ENCODE assay signal across 24 cellular contexts in the genomic region with DNA sequence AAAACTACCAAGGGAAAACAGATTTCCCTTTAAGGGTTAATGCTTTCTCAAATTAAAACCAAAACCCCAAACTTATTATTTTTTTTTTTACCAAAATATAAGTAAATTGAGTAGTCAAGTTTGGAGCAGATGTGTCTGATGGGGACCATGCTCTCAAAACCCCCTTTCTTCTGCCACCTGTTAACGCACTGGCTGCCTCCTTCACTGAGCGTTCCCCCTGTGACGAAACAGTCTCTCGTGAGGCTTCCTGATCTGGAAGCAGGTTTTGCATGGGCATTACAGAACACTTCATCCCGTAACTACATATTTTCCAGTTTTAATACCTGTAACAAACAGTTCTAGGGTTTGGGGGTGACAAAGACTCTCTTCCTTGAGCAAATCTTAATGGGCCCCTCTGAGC. TPM values are rescaled to one million over a fixed set of nuclear protein-coding genes. Genes with fewer than 3 reads are reported as not detected.
DNase-seq lines count a peak whose midpoint lies in the region; ATAC-seq and TF ChIP-seq lines count a peak whose summit lies in the region.
"Had no signal": no experiment of that assay in that cellular context is flagged by ENCODE, and none has a peak within 500 bp of the region (broad histone marks: within the 10 kb centered on the region; RNA-seq: fewer than 3 reads in every experiment).

No MANE protein-coding gene starts in this region.

- TF ChIP-seq CTCF in CD8-positive, alpha-beta T cell (IDR thresholded peaks at IDR 0.05), result no peak
- no peak for TF ChIP-seq CTCF in nephron progenitor cell (IDR thresholded peaks at IDR 0.05)

- H3K9me3 ChIP-seq in CD8-positive, alpha-beta T cell (ENCODE audit: low read length), result no peaks in the 10 kb centered on the region
- H3K9me3 ChIP-seq: upper lobe of right lung had no signal

- H3K27ac ChIP-seq in CD8-positive, alpha-beta T cell (ENCODE audit: low read depth, low read length), result no peak overlapping the region
- H3K27ac ChIP-seq: cardiac muscle cell, HL-60, upper lobe of right lung had no signal

- no peaks in the 10 kb centered on the region for H3K9me3 Mint-ChIP-seq in CD8-positive, alpha-beta T cell
- H3K9me3 Mint-ChIP-seq in activated T-helper 17 cell treated with anti-CD3 and anti-CD28 coated beads, Interleukin-2, amount 50 U/mL, for 72 hours, result no peaks in the 10 kb centered on the region
- H3K9me3 Mint-ChIP-seq in nephron progenitor cell, result peaks cover 19% of the 10 kb centered on the region

- peaks cover 15% of the 10 kb centered on the region for H3K36me3 Mint-ChIP-seq in CD8-positive, alpha-beta T cell
- peaks cover 9% of the 10 kb centered on the region for H3K36me3 Mint-ChIP-seq in activated T-helper 17 cell treated with anti-CD3 and anti-CD28 coated beads, Interleukin-2, amount 50 U/mL, for 72 hours (ENCODE audit: low read depth)
- H3K36me3 Mint-ChIP-seq in nephron progenitor cell (ENCODE audit: low read depth), result peaks cover 5% of the 10 kb centered on the region

- H3K27ac Mint-ChIP-seq in CD8-positive, alpha-beta T cell, result peak overlapping the region; percentile 45
- H3K27ac Mint-ChIP-seq in activated T-helper 17 cell treated with anti-CD3 and anti-CD28 coated beads, Interleukin-2, amount 50 U/mL, for 72 hours, result peak overlapping the region; percentile 20
- H3K27ac Mint-ChIP-seq in nephron progenitor cell, result peak overlapping the region; percentile 78

- no peaks in the 10 kb centered on the region for H3K27me3 Mint-ChIP-seq in CD8-positive, alpha-beta T cell (ENCODE audit: low read depth)
- H3K27me3 Mint-ChIP-seq in activated T-helper 17 cell treated with anti-CD3 and anti-CD28 coated beads, Interleukin-2, amount 50 U/mL, for 72 hours, result no peaks in the 10 kb centered on the region
- H3K27me3 Mint-ChIP-seq in nephron progenitor cell (ENCODE audit: low read depth, poor library complexity), result peaks cover 5% of the 10 kb centered on the region

- no peak overlapping the region for H3K4me3 Mint-ChIP-seq in CD8-positive, alpha-beta T cell
- no peak overlapping the region for H3K4me3 Mint-ChIP-seq in activated T-helper 17 cell treated with anti-CD3 and anti-CD28 coated beads, Interleukin-2, amount 50 U/mL, for 72 hours
- H3K4me3 Mint-ChIP-seq in nephron progenitor cell, result no peak overlapping the region

- no peak overlapping the region for H3K4me3 ChIP-seq in CD8-positive, alpha-beta T cell (ENCODE audit: low read depth, low read length)
- H3K4me3 ChIP-seq: cardiac muscle cell, upper lobe of right lung had no signal

- CTCF ChIA-PET in CD8-positive, alpha-beta T cell (lab: Charles Lee), result no interaction called here

- POLR2A ChIA-PET in CD8-positive, alpha-beta T cell (lab: Charles Lee), result no interaction called here

- H3K4me1 ChIP-seq in CD8-positive, alpha-beta T cell (ENCODE audit: insufficient read depth, low read length), result peaks cover 42% of the 10 kb centered on the region

- intact Hi-C loops in CD8-positive, alpha-beta T cell (cut with DNase I, micrococcal nuclease), result loop anchor here in 1 of 2 experiments (5.0 kb wide), 1 partner anchor 60 kb away; a partner anchor contains a TSS

- peaks cover 67% of the 10 kb centered on the region for H3K4me1 Mint-ChIP-seq in CD8-positive, alpha-beta T cell (ENCODE audit: low read depth)
- peaks cover 25% of the 10 kb centered on the region for H3K4me1 Mint-ChIP-seq in activated T-helper 17 cell treated with anti-CD3 and anti-CD28 coated beads, Interleukin-2, amount 50 U/mL, for 72 hours
- peaks cover 18% of the 10 kb centered on the region for H3K4me1 Mint-ChIP-seq in nephron progenitor cell

- H3K27me3 ChIP-seq in CD8-positive, alpha-beta T cell (ENCODE audit: insufficient read depth, low read length), result no peaks in the 10 kb centered on the region
- H3K27me3 ChIP-seq: cardiac muscle cell, upper lobe of right lung had no signal

- H3K36me3 ChIP-seq in CD8-positive, alpha-beta T cell (ENCODE audit: insufficient read depth, low read length), result no peaks in the 10 kb centered on the region
- H3K36me3 ChIP-seq: cardiac muscle cell, upper lobe of right lung had no signal

- DNase-seq in CD8-positive, alpha-beta T cell, result no peak
- DNase-seq in nephron progenitor cell (no peak), AG08396 (ENCODE audit: low spot score) (no peak), NCI-H1105 treated with DMSO at 0.1 percent for 48 hours (lab: John Stamatoyannopoulos, UW) (no peak), NCI-H2107 treated with DMSO at 0.1 percent for 48 hours (lab: John Stamatoyannopoulos, UW; ENCODE audit: unreplicated experiment) (no peak)
- DNase-seq: activated CD4-positive, alpha-beta T cell treated with anti-CD3 and anti-CD28 coated beads for 48 hours; activated naive CD4-positive, alpha-beta T cell treated with anti-CD3 and anti-CD28 coated beads, Interleukin-2, amount 50 U/mL, for 16 hours; activated T-cell treated with anti-CD3 and anti-CD28 coated beads, Interleukin-2, amount 50 U/mL, for 48 hours; aorta; COR-L47; HCEC 1CT; hypothalamus; left ventricle myocardium superior; NCI-H1417; NCI-H2081 treated with DMSO at 0.1 percent for 48 hours; NCI-H510A; NK-92 treated with Interleukin-12 subunit alpha and Interleukin-12 subunit beta, amount 100 ng/mL, for 24 hours; substantia nigra; upper lobe of right lung had no signal

- ATAC-seq in CD8-positive, alpha-beta T cell, result no peak
- ATAC-seq in HG02678 (IDR thresholded peaks at IDR 0.05; ENCODE audit: unreplicated experiment) (peak; percentile 15), GM18520 (IDR thresholded peaks at IDR 0.05; ENCODE audit: unreplicated experiment) (no peak)
- ATAC-seq in activated T-helper 17 cell treated with anti-CD3 and anti-CD28 coated beads, Interleukin-2, amount 50 U/mL, for 72 hours (replicated peaks), result no peak
- ATAC-seq: left ventricle myocardium superior, upper lobe of right lung had no signal

RNA-seq across cellular contexts. Expression of a gene that starts 59.4 kb away (rescaled TPM):
- total RNA-seq in CD8-positive, alpha-beta T cell, result 10 to 100 TPM; 56.0 to 57.7 TPM
- total RNA-seq in activated T-helper 17 cell treated with anti-CD3 and anti-CD28 coated beads, Interleukin-2, amount 50 U/mL, for 72 hours, result 100 to 1,000 TPM; 101 to 193 TPM

Comparison
In these comparisons a context has a peak if more than half of its experiments do, and no peak if none do; other contexts are left out.
1. H3K27ac Mint-ChIP-seq: peak in every context shown above with its lines; median percentile 78 in nephron progenitor cell; 45 in CD8-positive, alpha-beta T cell; 20 in activated T-helper 17 cell treated with anti-CD3 and anti-CD28 coated beads, Interleukin-2, amount 50 U/mL, for 72 hours.